Comparison of ENCODE assay signal across 8 cellular contexts in genomic region chr17:60102632-60103047, GRCh38. TPM values are rescaled to one million over a fixed set of nuclear protein-coding genes. Genes with fewer than 3 reads are reported as not detected.
DNase-seq lines count a peak whose midpoint lies in the region; ATAC-seq and TF ChIP-seq lines count a peak whose summit lies in the region.

No MANE protein-coding gene starts in this region.

- no peaks in the 10 kb centered on the region for H3K9me3 ChIP-seq in CD4-positive, CD25-positive, alpha-beta regulatory T cell (ENCODE audit: control insufficient read depth in 2 of 2, low read length in 2 of 2)
- no peaks in the 10 kb centered on the region for H3K9me3 ChIP-seq in spleen

- DNase-seq in CD4-positive, CD25-positive, alpha-beta regulatory T cell: peak in 1 of 3 donors; percentile 15
- DNase-seq in activated CD4-positive, alpha-beta T cell treated with anti-CD3 and anti-CD28 coated beads, Interleukin-2, amount 50 U/mL, for 48 hours: peak; percentile 34 to 46
- peak; percentile 35 for DNase-seq in fibroblast of peridontal ligament (ENCODE audit: extremely low read depth)
- DNase-seq in spleen: peak; percentile 88
- DNase-seq in cortex of kidney (lab: John Stamatoyannopoulos, UW): no peak
- DNase-seq in NK-92 treated with Interleukin-12 subunit alpha and Interleukin-12 subunit beta, amount 100 ng/mL, for 24 hours (lab: John Stamatoyannopoulos, UW): no peak
- DNase-seq in NCI-H187 (lab: John Stamatoyannopoulos, UW): no peak

- intact Hi-C loops in spleen (cut with DNase I; ENCODE audit: low total_unique reads): no loop called here

- no peak overlapping the region for H3K27ac Mint-ChIP-seq in CD4-positive, CD25-positive, alpha-beta regulatory T cell

- H3K9me3 Mint-ChIP-seq in CD4-positive, CD25-positive, alpha-beta regulatory T cell: no peaks in the 10 kb centered on the region

- H3K36me3 ChIP-seq in CD4-positive, CD25-positive, alpha-beta regulatory T cell (ENCODE audit: control insufficient read depth, insufficient read depth, low read length): no peaks in the 10 kb centered on the region
- H3K36me3 ChIP-seq in spleen: no peaks in the 10 kb centered on the region

- peak overlapping the region in 3 of 4 donors; percentile 73 to 82 (median 79) for H3K4me3 Mint-ChIP-seq in CD4-positive, CD25-positive, alpha-beta regulatory T cell

- peaks cover 19% of the 10 kb centered on the region for H3K27me3 ChIP-seq in CD4-positive, CD25-positive, alpha-beta regulatory T cell (ENCODE audit: control insufficient read depth, insufficient read depth, low read length)
- H3K27me3 ChIP-seq in spleen (replicated peaks in 1 of 7): no peaks in the 10 kb centered on the region

- TF ChIP-seq POLR2A in spleen (IDR thresholded peaks at IDR 0.05): no peak

- H3K4me1 Mint-ChIP-seq in CD4-positive, CD25-positive, alpha-beta regulatory T cell: peaks cover 0 to 11% (median 8%) of the 10 kb centered on the region in 4 donors

- TF ChIP-seq CTCF in spleen (IDR thresholded peaks at IDR 0.05 in 8 of 11, conservative IDR thresholded peaks at IDR 0.05 in 3 of 11): no peak

- peak; percentile 62 to 74 for ATAC-seq in CD4-positive, CD25-positive, alpha-beta regulatory T cell (ENCODE audit: low read depth in 2 of 2)
- ATAC-seq in HG03280 (IDR thresholded peaks at IDR 0.05; ENCODE audit: unreplicated experiment): peak; percentile 68

- WGBS in spleen, 5 donors: 0 to 61% (median 9%) methylated on average over 19 of the region's 19 CpGs

- H3K27ac ChIP-seq in CD4-positive, CD25-positive, alpha-beta regulatory T cell (ENCODE audit: insufficient read depth, low read length, poor library complexity, severe bottlenecking): no peak overlapping the region
- H3K27ac ChIP-seq in spleen: peak overlapping the region in 6 of 8 donors; percentile 51 to 72 (median 66)

- peaks cover 62% of the 10 kb centered on the region for H3K27me3 Mint-ChIP-seq in CD4-positive, CD25-positive, alpha-beta regulatory T cell

- peak overlapping the region; percentile 37 for H3K4me3 ChIP-seq in CD4-positive, CD25-positive, alpha-beta regulatory T cell (ENCODE audit: low read depth, low read length)
- H3K4me3 ChIP-seq in spleen: peak overlapping the region in 7 of 8 donors; percentile 2 to 62 (median 19)

- peaks cover 3% of the 10 kb centered on the region for H3K4me1 ChIP-seq in CD4-positive, CD25-positive, alpha-beta regulatory T cell (ENCODE audit: control insufficient read depth, insufficient read depth, low read length, poor library complexity, severe bottlenecking)
- H3K4me1 ChIP-seq in spleen: peaks cover 0 to 26% (median 17%) of the 10 kb centered on the region in 6 donors

- H3K36me3 Mint-ChIP-seq in CD4-positive, CD25-positive, alpha-beta regulatory T cell: no peaks in the 10 kb centered on the region

RNA-seq across cellular contexts. Expression of gene HEATR6, which starts 23.9 kb away (rescaled TPM):
- 17.0 TPM for total RNA-seq in CD4-positive, CD25-positive, alpha-beta regulatory T cell
- polyA plus RNA-seq in CD4-positive, CD25-positive, alpha-beta regulatory T cell: 10 to 100 TPM in 2 of 4 donors, 1 to 10 TPM in 2; 7.8 to 12.3 (median 9.3) TPM
- 10 to 100 TPM; 20.0 to 26.9 (median 22.0) TPM for total RNA-seq in spleen
- polyA plus RNA-seq in spleen: 10 to 100 TPM in 2 of 3 donors, 1 to 10 TPM in 1; 8.2 to 13.4 (median 10.4) TPM

RNA-seq across cellular contexts. Expression of gene CA4, which starts 47.1 kb away (rescaled TPM):
- total RNA-seq in CD4-positive, CD25-positive, alpha-beta regulatory T cell: not detected
- not detected for polyA plus RNA-seq in CD4-positive, CD25-positive, alpha-beta regulatory T cell
- total RNA-seq in spleen: 10 to 100 TPM in 4 of 7 donors, 1 to 10 TPM in 3; 7.2 to 19.3 (median 13.3) TPM
- polyA plus RNA-seq in spleen: 1 to 10 TPM; 1.7 to 7.0 (median 5.4) TPM

Comparison
In these comparisons a context has a peak if more than half of its experiments do, and no peak if none do; other contexts are left out.
1. DNase-seq: peak in activated CD4-positive, alpha-beta T cell treated with anti-CD3 and anti-CD28 coated beads, Interleukin-2, amount 50 U/mL, for 48 hours (2 of 2), fibroblast of peridontal ligament (single experiment) and spleen (single experiment); none in cortex of kidney (single experiment), NK-92 treated with Interleukin-12 subunit alpha and Interleukin-12 subunit beta, amount 100 ng/mL, for 24 hours (single experiment) and NCI-H187 (0 of 2).